15 cellular contexts compared by ENCODE assay signal in genomic region chr1:182262425-182262824, GRCh38.
"Had no signal": no experiment of that assay in that cellular context is flagged by ENCODE, and none has a peak within 500 bp of the region (broad histone marks: within the 10 kb centered on the region; RNA-seq: fewer than 3 reads in every experiment).

No MANE protein-coding gene starts in this region.

- H3K27me3 ChIP-seq: ascending aorta, heart left ventricle, left lung had no signal

- H3K36me3 Mint-ChIP-seq: memory B cell, type B pancreatic cell had no signal

- DNase-seq: activated CD4-positive, alpha-beta T cell treated with anti-CD3 and anti-CD28 coated beads for 36 hours; activated naive CD4-positive, alpha-beta T cell treated with Interleukin-2 at 50 U/mL for 16 hours; activated naive CD8-positive, alpha-beta T cell treated with anti-CD3 and anti-CD28 coated beads, Interleukin-2, amount 50 U/mL, for 24 hours; heart left ventricle; left lung; stimulated activated CD4-positive, alpha-beta T cell treated with anti-CD3 and anti-CD28 coated beads, Interleukin-12 subunit alpha, Interleukin-12 subunit beta, amount 100 ng/mL, for 4 hours; stimulated activated naive CD4-positive, alpha-beta T cell treated with Interleukin-2 at 50 U/mL for 16 hours had no signal

- H3K4me3 ChIP-seq: ascending aorta, heart left ventricle, left lung had no signal

- H3K4me1 ChIP-seq: ascending aorta had no signal

- H3K27me3 Mint-ChIP-seq: activated CD4-positive, alpha-beta T cell treated with anti-CD3 and anti-CD28 coated beads for 36 hours; activated naive CD8-positive, alpha-beta T cell treated with anti-CD3 and anti-CD28 coated beads, Interleukin-2, amount 50 U/mL, for 24 hours; memory B cell; type B pancreatic cell had no signal

- H3K9me3 Mint-ChIP-seq: activated naive CD8-positive, alpha-beta T cell treated with anti-CD3 and anti-CD28 coated beads, Interleukin-2, amount 50 U/mL, for 24 hours; type B pancreatic cell had no signal

- ATAC-seq: activated CD4-positive, alpha-beta T cell treated with anti-CD3 and anti-CD28 coated beads for 36 hours; activated naive CD8-positive, alpha-beta T cell treated with anti-CD3 and anti-CD28 coated beads, Interleukin-2, amount 50 U/mL, for 24 hours; heart left ventricle; left lung had no signal

- H3K4me3 Mint-ChIP-seq: activated CD4-positive, alpha-beta T cell treated with anti-CD3 and anti-CD28 coated beads for 36 hours; activated naive CD8-positive, alpha-beta T cell treated with anti-CD3 and anti-CD28 coated beads, Interleukin-2, amount 50 U/mL, for 24 hours; activated T-helper 1 cell treated with anti-CD3 and anti-CD28 coated beads, Interleukin-12 subunit alpha, Interleukin-12 subunit beta, Interleukin-2, Interleukin-4 antibody, amounts not matched to agents 30 ng/mL and 10 ng/mL and 1 ng/mL, durations not matched to agents 14 hours and 24 hours and 36 hours; memory B cell; type B pancreatic cell had no signal

- H3K9me3 ChIP-seq: ascending aorta, heart left ventricle, left lung had no signal

- H3K27ac Mint-ChIP-seq: activated CD4-positive, alpha-beta T cell treated with anti-CD3 and anti-CD28 coated beads for 36 hours; activated naive CD8-positive, alpha-beta T cell treated with anti-CD3 and anti-CD28 coated beads, Interleukin-2, amount 50 U/mL, for 24 hours; activated T-helper 1 cell treated with anti-CD3 and anti-CD28 coated beads, Interleukin-12 subunit alpha, Interleukin-12 subunit beta, Interleukin-2, Interleukin-4 antibody, amounts not matched to agents 30 ng/mL and 10 ng/mL and 1 ng/mL, durations not matched to agents 14 hours and 24 hours and 36 hours; memory B cell; type B pancreatic cell had no signal

- H3K36me3 ChIP-seq: ascending aorta, heart left ventricle, left lung had no signal

- FAIRE-seq: bronchial epithelial cell, frontal cortex, islet of Langerhans had no signal

- H3K27ac ChIP-seq: ascending aorta, heart left ventricle, left lung, VCaP had no signal
